ENCODE assay signal across 15 cellular contexts in the genomic region with DNA sequence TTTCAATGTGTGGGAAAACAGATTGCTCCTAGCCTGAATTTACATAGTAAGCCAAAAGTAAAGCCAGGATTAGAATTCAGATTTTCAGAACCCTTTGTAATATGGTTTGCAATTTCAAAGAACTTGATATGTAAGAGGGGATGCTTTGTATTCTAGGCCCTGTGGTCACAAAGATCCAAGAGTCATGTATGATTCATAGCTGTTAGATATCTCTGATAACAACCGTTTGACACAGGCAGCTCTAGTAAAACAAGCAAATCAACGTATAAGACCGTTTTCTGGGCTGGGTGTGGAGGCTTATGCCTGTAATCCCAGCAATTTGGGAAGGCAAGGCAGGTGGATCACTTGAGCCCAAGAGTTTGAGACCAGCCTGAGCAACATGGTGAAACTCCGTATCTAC.
A peak's percentile ranks its signal among the peaks of the same experiment; 100 is the strongest.
DNase-seq lines count a peak whose midpoint lies in the region; ATAC-seq, FAIRE-seq and TF ChIP-seq lines count a peak whose summit lies in the region.
"Had no signal": no experiment of that assay in that cellular context is flagged by ENCODE, and none has a peak within 500 bp of the region (broad histone marks: within the 10 kb centered on the region; RNA-seq: fewer than 3 reads in every experiment).

No MANE protein-coding gene starts in this region.

- no TSS peak for BruUV-seq in HepG2 (replicated peaks; lab: Mats Ljungman, UMichigan)

- H3K9me3 Mint-ChIP-seq in chondrocyte (ENCODE audit: low read depth), result no peaks in the 10 kb centered on the region
- H3K9me3 Mint-ChIP-seq: activated CD4-positive, alpha-beta T cell treated with anti-CD3 and anti-CD28 coated beads, Interleukin-2, amount 10 ng/mL, durations not matched to agents 24 days and 14 days; activated T-helper 2 cell treated with anti-CD3 and anti-CD28 coated beads, Interferon-gamma antibody, Interleukin-2, Interleukin-4, amounts not matched to agents 10 μg/mL and 5 μg/mL and 100 μg/mL, durations not matched to agents 14 hours and 24 hours and 36 hours had no signal

- no peak overlapping the region for H3K4me3 ChIP-seq in HepG2 (replicated peaks in 1 of 3; ENCODE audit: insufficient read depth in 1 of 3, low read depth in 2 of 3, low read length in 3 of 3)
- H3K4me3 ChIP-seq in right lobe of liver, result no peak overlapping the region
- H3K4me3 ChIP-seq: cardiac muscle cell, Peyer's patch had no signal

- TF ChIP-seq RAD21 in HepG2 (CRISPR knock-in tag; IDR thresholded peaks at IDR 0.05), result no peak

- H3K4me1 ChIP-seq in HepG2 (ENCODE audit: insufficient read depth, low read length) (peaks cover 51% of the 10 kb centered on the region), right lobe of liver (no peaks in the 10 kb centered on the region)

- no peak overlapping the region for H3K9ac ChIP-seq in HepG2 (ENCODE audit: insufficient read depth, low read depth, low read length)

- peak overlapping the region; percentile 17 for H3K27ac Mint-ChIP-seq in chondrocyte (ENCODE audit: unreplicated experiment)
- H3K27ac Mint-ChIP-seq: activated CD4-positive, alpha-beta T cell treated with anti-CD3 and anti-CD28 coated beads, Interleukin-2, amount 10 ng/mL, durations not matched to agents 24 days and 14 days; activated T-helper 2 cell treated with anti-CD3 and anti-CD28 coated beads, Interferon-gamma antibody, Interleukin-2, Interleukin-4, amounts not matched to agents 10 μg/mL and 5 μg/mL and 100 μg/mL, durations not matched to agents 14 hours and 24 hours and 36 hours had no signal

- POLR2A ChIA-PET in HepG2 (lab: Yijun Ruan, JAX), result no interaction called here

- no peaks in the 10 kb centered on the region for H3K27me3 ChIP-seq in HepG2 (ENCODE audit: control insufficient read depth in 1 of 2, insufficient read depth in 2 of 2, low read length in 2 of 2)
- no peaks in the 10 kb centered on the region for H3K27me3 ChIP-seq in right lobe of liver
- H3K27me3 ChIP-seq: cardiac muscle cell, neutrophil, Peyer's patch had no signal

- H3K27me3 Mint-ChIP-seq in chondrocyte (ENCODE audit: low read depth), result no peaks in the 10 kb centered on the region
- H3K27me3 Mint-ChIP-seq: activated CD4-positive, alpha-beta T cell treated with anti-CD3 and anti-CD28 coated beads, Interleukin-2, amount 10 ng/mL, durations not matched to agents 24 days and 14 days had no signal

- H3K79me2 ChIP-seq in HepG2 (ENCODE audit: insufficient read depth, low read length), result no peaks in the 10 kb centered on the region

- no peak overlapping the region for H2AFZ ChIP-seq in HepG2 (ENCODE audit: low read length)

- peaks cover 28% of the 10 kb centered on the region for H3K4me1 Mint-ChIP-seq in chondrocyte (ENCODE audit: low read depth)
- H3K4me1 Mint-ChIP-seq: activated CD4-positive, alpha-beta T cell treated with anti-CD3 and anti-CD28 coated beads, Interleukin-2, amount 10 ng/mL, durations not matched to agents 24 days and 14 days had no signal

- H3K9me3 ChIP-seq in HepG2 (ENCODE audit: low read length), result no peaks in the 10 kb centered on the region
- H3K9me3 ChIP-seq in right lobe of liver, result no peaks in the 10 kb centered on the region
- H3K9me3 ChIP-seq: neutrophil, Peyer's patch had no signal

- FAIRE-seq in HepG2 (lab: Jason Lieb, UNC) (no peak), RCC 7860 (lab: Jason Lieb, UNC) (no peak)

- ATAC-seq in HepG2, result peak; percentile 17; the same call in 1 of the 3 replicates
- no peak for ATAC-seq in right lobe of liver
- no peak for ATAC-seq in GM18511 (IDR thresholded peaks at IDR 0.05; ENCODE audit: unreplicated experiment)
- no peak for ATAC-seq in HG03280 (IDR thresholded peaks at IDR 0.05; ENCODE audit: unreplicated experiment)

- H3K4me2 ChIP-seq in HepG2 (ENCODE audit: low read depth, low read length), result peak overlapping the region; percentile 36; the same call in 1 of the 2 replicates

- TF ChIP-seq EP300 in HepG2 (IDR thresholded peaks at IDR 0.05; ENCODE audit: low read depth in 2 of 2, low read length in 2 of 2) (no peak), HepG2 (CRISPR knock-in tag; IDR thresholded peaks at IDR 0.05; ENCODE audit: borderline replicate concordance) (no peak)

- in situ Hi-C loops in HepG2 (cut with HindIII; ENCODE audit: extremely low pct_ligation_motif_present, low pct_unique_long_range_greater_than_20kb), result no loop called here

- WGBS in HepG2 (ENCODE audit: low lambda C conversion rate), result 63% methylated on average over 4 of the region's 4 CpGs
- 95% methylated on average over 3 of the region's 4 CpGs for WGBS in right lobe of liver (ENCODE audit: insufficient coverage, low coverage, low lambda C conversion rate, missing lambda C conversion rate)

- no peaks in the 10 kb centered on the region; the same call in 1 of the 2 replicates for H4K20me1 ChIP-seq in HepG2 (ENCODE audit: insufficient read depth, low read length)

- peaks cover 1 to 16% of the 10 kb centered on the region in 2 experiments; a peak in 2 of 5 replicates for H3K36me3 ChIP-seq in HepG2 (replicated peaks in 1 of 2; ENCODE audit: control insufficient read depth in 1 of 2, insufficient read depth in 2 of 2, low read length in 2 of 2)
- H3K36me3 ChIP-seq in right lobe of liver, result peaks cover 0 to 5% (median 4%) of the 10 kb centered on the region in 4 donors

- peaks cover 20% of the 10 kb centered on the region for H3K36me3 Mint-ChIP-seq in chondrocyte (ENCODE audit: low read depth)

- no peak overlapping the region for H3K4me3 Mint-ChIP-seq in chondrocyte (ENCODE audit: unreplicated experiment)
- H3K4me3 Mint-ChIP-seq: activated CD4-positive, alpha-beta T cell treated with anti-CD3 and anti-CD28 coated beads, Interleukin-2, amount 10 ng/mL, durations not matched to agents 24 days and 14 days had no signal

- TF ChIP-seq POLR2A in HepG2 (IDR thresholded peaks at IDR 0.05; ENCODE audit: insufficient read depth in 1 of 2, low read depth in 2 of 2, low read length in 2 of 2) (no peak), right lobe of liver (IDR thresholded peaks at IDR 0.05) (no peak)

- H3K27ac ChIP-seq in HepG2 (ENCODE audit: extremely low read length, insufficient read depth, low read length) (peak overlapping the region; percentile 27), right lobe of liver (no peak overlapping the region)
- H3K27ac ChIP-seq: cardiac muscle cell, neutrophil, Peyer's patch had no signal

- CTCF ChIA-PET in HepG2 (lab: Yijun Ruan, JAX; ENCODE audit: low intra/inter-chr PET ratio, low total read pairs), result no interaction called here

- TF ChIP-seq CTCF in HepG2 (CRISPR knock-in tag; IDR thresholded peaks at IDR 0.05), result no peak
- TF ChIP-seq CTCF in right lobe of liver (IDR thresholded peaks at IDR 0.05), result no peak
- TF ChIP-seq CTCF in chondrocyte (IDR thresholded peaks at IDR 0.05), result no peak

- DNase-seq in HepG2 (ENCODE audit: low spot score) (peak; percentile 36), right lobe of liver (no peak), RCC 7860 (ENCODE audit: low spot score) (peak; percentile 8), chondrocyte (ENCODE audit: low spot score) (no peak), MV-4-11 (lab: John Stamatoyannopoulos, UW) (no peak), GM19240 (ENCODE audit: insufficient read length, low spot score) (no peak)
- DNase-seq: activated CD4-positive, alpha-beta T cell treated with anti-CD3 and anti-CD28 coated beads, Interleukin-2, amount 10 ng/mL, durations not matched to agents 24 days and 14 days; left ventricle myocardium superior; Peyer's patch; stimulated activated CD8-positive, alpha-beta memory T cell treated with anti-CD3 and anti-CD28 coated beads, Interleukin-4, amount 100 ng/mL, for 48 hours had no signal

- intact Hi-C loops in HepG2 (cut with micrococcal nuclease; ENCODE audit: unreplicated experiment) (no loop called here), right lobe of liver (cut with DNase I) (no loop called here)

TF ChIP-seq in HepG2, 621 proteins besides CTCF, POLR2A, EP300 and RAD21:
- TF ChIP-seq ZNF260 (CRISPR knock-in tag; IDR thresholded peaks at IDR 0.05; ENCODE audit: borderline replicate concordance, low read depth), result no peak
- no peak for TF ChIP-seq DR1 (CRISPR knock-in tag; IDR thresholded peaks at IDR 0.05)
- TF ChIP-seq ZFP62 (CRISPR knock-in tag; IDR thresholded peaks at IDR 0.05), result no peak
- no peak for TF ChIP-seq USF2 (IDR thresholded peaks at IDR 0.05; ENCODE audit: low read depth, low read length)
- no peak for TF ChIP-seq USF2 (CRISPR knock-in tag; IDR thresholded peaks at IDR 0.05; ENCODE audit: borderline replicate concordance)
- no peak for TF ChIP-seq DNMT1 (CRISPR knock-in tag; IDR thresholded peaks at IDR 0.05)
- no peak for TF ChIP-seq SMAD9 (CRISPR knock-in tag; IDR thresholded peaks at IDR 0.05)
- no peak for TF ChIP-seq SNAPC5 (CRISPR knock-in tag; IDR thresholded peaks at IDR 0.05; ENCODE audit: borderline replicate concordance)
- TF ChIP-seq ZFYVE20 (CRISPR knock-in tag; IDR thresholded peaks at IDR 0.05; ENCODE audit: borderline replicate concordance, low read depth), result no peak
- TF ChIP-seq SMAD3 (CRISPR knock-in tag; IDR thresholded peaks at IDR 0.05), result no peak
- no peak for TF ChIP-seq ZMYM2 (CRISPR knock-in tag; IDR thresholded peaks at IDR 0.05)
- no peak for TF ChIP-seq ELF1 (CRISPR knock-in tag; IDR thresholded peaks at IDR 0.05)
- TF ChIP-seq HOXA3 (CRISPR knock-in tag; IDR thresholded peaks at IDR 0.05), result no peak
- no peak for TF ChIP-seq THYN1 (CRISPR knock-in tag; IDR thresholded peaks at IDR 0.05; ENCODE audit: borderline replicate concordance, low read depth)
- TF ChIP-seq MAF1 (CRISPR knock-in tag; IDR thresholded peaks at IDR 0.05; ENCODE audit: borderline replicate concordance), result no peak
- no peak for TF ChIP-seq MTF1 (CRISPR knock-in tag; IDR thresholded peaks at IDR 0.05)

Comparison
In these comparisons a context has a peak if more than half of its experiments do, and no peak if none do; other contexts are left out.
1. DNase-seq: peak in HepG2 (single experiment) and RCC 7860 (single experiment); none in right lobe of liver (0 of 3), chondrocyte (single experiment), MV-4-11 (single experiment) and GM19240 (single experiment).